ENCODE assay signal across 26 cellular contexts in genomic region chr5:52881468-52881867, GRCh38.
"Had no signal": no experiment of that assay in that cellular context is flagged by ENCODE, and none has a peak within 500 bp of the region (broad histone marks: within the 10 kb centered on the region; RNA-seq: fewer than 3 reads in every experiment).

No MANE protein-coding gene starts in this region.

- FAIRE-seq: endometrium, islet of Langerhans, kidney had no signal

- H3K27ac ChIP-seq: colonic mucosa, epithelial cell of prostate, esophagus squamous epithelium, gastrocnemius medialis, heart right ventricle, left lung, lower lobe of right lung had no signal

- H3K9me3 ChIP-seq: colonic mucosa, esophagus squamous epithelium, gastrocnemius medialis, heart right ventricle, left lung, lower lobe of right lung, mucosa of descending colon had no signal

- H3K4me1 ChIP-seq: colonic mucosa, esophagus squamous epithelium, gastrocnemius medialis, left lung, lower lobe of right lung had no signal

- DNase-seq: colonic mucosa; cortex of kidney; effector CD8-positive, alpha-beta T cell; effector memory CD8-positive, alpha-beta T cell; endodermal cell; erythroblast; esophagus squamous epithelium; foreskin fibroblast; foreskin melanocyte; gastrocnemius medialis; glutamatergic neuron; head of caudate nucleus; heart right ventricle; hippocampal formation; kidney; kidney glomerular epithelial cell; left colon; left lung; left ventricle myocardium superior; lower lobe of right lung; mesenchymal stem cell; mucosa of descending colon had no signal

- H3K4me3 ChIP-seq: colonic mucosa, esophagus squamous epithelium, gastrocnemius medialis, heart right ventricle, left lung, lower lobe of right lung, mucosa of descending colon had no signal

- H3K36me3 ChIP-seq: colonic mucosa, esophagus squamous epithelium, gastrocnemius medialis, left lung, lower lobe of right lung had no signal

- ATAC-seq: effector memory CD8-positive, alpha-beta T cell; esophagus mucosa; gastrocnemius medialis; heart right ventricle; left colon; left lung; left ventricle myocardium superior; lower lobe of right lung; mucosa of descending colon had no signal

- H3K27me3 ChIP-seq: colonic mucosa, esophagus squamous epithelium, gastrocnemius medialis, heart right ventricle, left lung had no signal
